ENCODE assay signal across 35 cellular contexts in the genomic region with DNA sequence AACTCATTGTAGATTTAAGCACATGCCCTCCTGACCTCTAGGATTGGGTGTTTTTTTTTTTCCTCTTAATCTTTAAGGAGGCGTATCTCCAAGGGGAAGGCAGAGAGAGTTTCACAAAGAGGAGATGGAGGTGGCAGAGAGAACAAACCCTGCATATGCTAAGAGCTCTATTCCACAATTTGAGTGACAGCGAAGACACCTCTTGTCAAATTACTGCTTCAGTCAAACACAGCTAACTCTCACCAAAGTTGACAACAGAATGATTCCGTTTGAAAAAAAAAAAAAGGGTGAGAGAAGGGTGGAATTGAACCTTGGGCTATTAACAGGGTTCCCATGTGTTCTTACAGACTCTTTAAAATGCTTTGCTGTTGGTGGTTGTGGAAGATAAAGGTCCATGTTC.
"Had no signal": no experiment of that assay in that cellular context is flagged by ENCODE, and none has a peak within 500 bp of the region (broad histone marks: within the 10 kb centered on the region; RNA-seq: fewer than 3 reads in every experiment).

No MANE protein-coding gene starts in this region.

- H3K27me3 ChIP-seq: MG63 had no signal

- H3K4me3 ChIP-seq: MG63 had no signal

- H3K36me3 ChIP-seq: MG63 had no signal

- H3K4me2 ChIP-seq: KMS-11 had no signal

- H3K27ac ChIP-seq: KMS-11 had no signal

- H3K9me3 ChIP-seq: MG63 had no signal

- DNase-seq: Karpas-422, Kasumi-1, KBM-7, KG1, MG63, MM.1S, MV-4-11, NCI-H1048, NCI-H1092, NCI-H1092 treated with DMSO at 0.1 percent for 48 hours, NCI-H1105 treated with DMSO at 0.1 percent for 48 hours, NCI-H1417, NCI-H1417 treated with DMSO at 0.1 percent for 48 hours, NCI-H1436, NCI-H1436 treated with DMSO at 0.1 percent for 48 hours, NCI-H146, NCI-H1694, NCI-H1694 treated with DMSO at 0.1 percent for 48 hours, NCI-H187, NCI-H187 treated with DMSO at 0.1 percent for 48 hours, NCI-H1930, NCI-H2029, NCI-H2029 treated with DMSO at 0.1 percent for 48 hours, NCI-H2081, NCI-H2081 treated with DMSO at 0.1 percent for 48 hours, NCI-H2107, NCI-H2171, NCI-H2171 treated with DMSO at 0.1 percent for 48 hours, NCI-H2227 treated with DMSO at 0.1 percent for 48 hours, NCI-H226, NCI-H345, NCI-H446, NCI-H446 treated with DMSO at 0.1 percent for 48 hours, NCI-H510A had no signal

- H3K9ac ChIP-seq: KMS-11 had no signal
